9 cellular contexts compared by ENCODE assay signal in genomic region chr13:111184685-111185401, GRCh38.
DNase-seq lines count a peak whose midpoint lies in the region; ATAC-seq and TF ChIP-seq lines count a peak whose summit lies in the region.
"Had no signal": no experiment of that assay in that cellular context is flagged by ENCODE, and none has a peak within 500 bp of the region (broad histone marks: within the 10 kb centered on the region; RNA-seq: fewer than 3 reads in every experiment).

No MANE protein-coding gene starts in this region.

- intact Hi-C loops in left colon (cut with DNase I, micrococcal nuclease), result no loop called here
- intact Hi-C loops in vagina (cut with DNase I), result no loop called here

- H3K9me3 ChIP-seq in vagina, result no peaks in the 10 kb centered on the region

- H3K36me3 Mint-ChIP-seq in GM23338 (ENCODE audit: low read depth), result peaks cover 18% of the 10 kb centered on the region

- H3K4me2 ChIP-seq in GM23338, result no peak overlapping the region

- 0 out of 2 replicates have a peak, but pooled peaks cover 8% of the 10 kb centered on the region for H3K9me2 ChIP-seq in GM23338 (ENCODE audit: insufficient read depth)

- H3K27ac ChIP-seq in vagina, result peak overlapping the region; percentile 51
- H3K27ac ChIP-seq in GM23338 (ENCODE audit: low read depth), result no peak overlapping the region
- H3K27ac ChIP-seq: HL-60 had no signal

- H3K79me2 ChIP-seq in GM23338 (replicated peaks; ENCODE audit: insufficient read depth), result peaks cover 100% of the 10 kb centered on the region

- TF ChIP-seq POLR2A in vagina (IDR thresholded peaks at IDR 0.05), result no peak

- no peaks in the 10 kb centered on the region for H3K27me3 ChIP-seq in vagina
- H3K27me3 ChIP-seq in GM23338 (ENCODE audit: insufficient read depth), result no peaks in the 10 kb centered on the region

- peaks cover 51% of the 10 kb centered on the region for H3K4me1 Mint-ChIP-seq in GM23338

- TF ChIP-seq CTCF in vagina (IDR thresholded peaks at IDR 0.05) (no peak), foreskin fibroblast (IDR thresholded peaks at IDR 0.05; ENCODE audit: low read depth, low read length) (no peak), GM23338 (conservative IDR thresholded peaks at IDR 0.05; ENCODE audit: low read depth in 2 of 2) (no peak)

- DNase-seq in DMS153 treated with DMSO at 0.1 percent for 48 hours (lab: John Stamatoyannopoulos, UW; ENCODE audit: unreplicated experiment) (peak; percentile 57), left colon (peak in 1 of 2 donors; percentile 35), vagina (ENCODE audit: extremely low spot score in 2 of 2) (no peak), foreskin fibroblast (no peak), GM23338 (ENCODE audit: low spot score) (no peak)
- peak; percentile 38 for DNase-seq in activated CD8-positive, alpha-beta memory T cell treated with anti-CD3 and anti-CD28 coated beads, Interleukin-2, amount 50 U/mL, for 4 hours

- ATAC-seq in GM19324 (IDR thresholded peaks at IDR 0.05; ENCODE audit: low FRiP score, unreplicated experiment) (peak; percentile 93), HG03280 (IDR thresholded peaks at IDR 0.05; ENCODE audit: unreplicated experiment) (peak; percentile 87), left colon (peak; percentile 34), GM23338 (no peak)

- peaks cover 68% of the 10 kb centered on the region for H4K20me1 ChIP-seq in GM23338 (replicated peaks; ENCODE audit: insufficient read depth)

- H3K4me1 ChIP-seq in vagina, result peaks cover 67% of the 10 kb centered on the region
- H3K4me1 ChIP-seq in GM23338 (ENCODE audit: insufficient read depth), result peaks cover 18% of the 10 kb centered on the region

- H3K4me3 Mint-ChIP-seq in GM23338, result no peak overlapping the region

- peaks cover 12% of the 10 kb centered on the region for H3K27me3 Mint-ChIP-seq in GM23338 (ENCODE audit: insufficient read depth, low read depth, poor library complexity)

- no peaks in the 10 kb centered on the region for H3F3A ChIP-seq in GM23338 (replicated peaks; ENCODE audit: low read depth)

- H3K36me3 ChIP-seq in vagina, result no peaks in the 10 kb centered on the region
- H3K36me3 ChIP-seq in GM23338 (ENCODE audit: insufficient read depth), result no peaks in the 10 kb centered on the region

- H2AFZ ChIP-seq in GM23338, result no peak overlapping the region

- no peak overlapping the region for H3K27ac Mint-ChIP-seq in GM23338

- H3K9me3 Mint-ChIP-seq in GM23338, result peaks cover 5% of the 10 kb centered on the region; the same call in 1 of the 3 replicates

- no peak overlapping the region for H3K4me3 ChIP-seq in vagina
- H3K4me3 ChIP-seq in foreskin fibroblast (ENCODE audit: low read depth in 1 of 2, low read length in 2 of 2), result no peak overlapping the region
- no peak overlapping the region for H3K4me3 ChIP-seq in GM23338

TF ChIP-seq in GM23338, 12 proteins besides CTCF, POLR2A, EP300 and RAD21 (continues in another document):
- TF ChIP-seq CREB1 (CRISPR knock-in tag; IDR thresholded peaks at IDR 0.05; ENCODE audit: low read depth) (no peak), STAT1 (IDR thresholded peaks at IDR 0.05; ENCODE audit: unreplicated experiment) (no peak), EZH2phosphoT487 (IDR thresholded peaks at IDR 0.05; ENCODE audit: unreplicated experiment) (no peak), JUNB (IDR thresholded peaks at IDR 0.05; ENCODE audit: unreplicated experiment) (no peak), EZH2 (IDR thresholded peaks at IDR 0.05; ENCODE audit: low read depth, unreplicated experiment) (no peak), ZNF331 (CRISPR knock-in tag; IDR thresholded peaks at IDR 0.05; ENCODE audit: low read depth) (no peak)
- TF ChIP-seq, protein P1, sequence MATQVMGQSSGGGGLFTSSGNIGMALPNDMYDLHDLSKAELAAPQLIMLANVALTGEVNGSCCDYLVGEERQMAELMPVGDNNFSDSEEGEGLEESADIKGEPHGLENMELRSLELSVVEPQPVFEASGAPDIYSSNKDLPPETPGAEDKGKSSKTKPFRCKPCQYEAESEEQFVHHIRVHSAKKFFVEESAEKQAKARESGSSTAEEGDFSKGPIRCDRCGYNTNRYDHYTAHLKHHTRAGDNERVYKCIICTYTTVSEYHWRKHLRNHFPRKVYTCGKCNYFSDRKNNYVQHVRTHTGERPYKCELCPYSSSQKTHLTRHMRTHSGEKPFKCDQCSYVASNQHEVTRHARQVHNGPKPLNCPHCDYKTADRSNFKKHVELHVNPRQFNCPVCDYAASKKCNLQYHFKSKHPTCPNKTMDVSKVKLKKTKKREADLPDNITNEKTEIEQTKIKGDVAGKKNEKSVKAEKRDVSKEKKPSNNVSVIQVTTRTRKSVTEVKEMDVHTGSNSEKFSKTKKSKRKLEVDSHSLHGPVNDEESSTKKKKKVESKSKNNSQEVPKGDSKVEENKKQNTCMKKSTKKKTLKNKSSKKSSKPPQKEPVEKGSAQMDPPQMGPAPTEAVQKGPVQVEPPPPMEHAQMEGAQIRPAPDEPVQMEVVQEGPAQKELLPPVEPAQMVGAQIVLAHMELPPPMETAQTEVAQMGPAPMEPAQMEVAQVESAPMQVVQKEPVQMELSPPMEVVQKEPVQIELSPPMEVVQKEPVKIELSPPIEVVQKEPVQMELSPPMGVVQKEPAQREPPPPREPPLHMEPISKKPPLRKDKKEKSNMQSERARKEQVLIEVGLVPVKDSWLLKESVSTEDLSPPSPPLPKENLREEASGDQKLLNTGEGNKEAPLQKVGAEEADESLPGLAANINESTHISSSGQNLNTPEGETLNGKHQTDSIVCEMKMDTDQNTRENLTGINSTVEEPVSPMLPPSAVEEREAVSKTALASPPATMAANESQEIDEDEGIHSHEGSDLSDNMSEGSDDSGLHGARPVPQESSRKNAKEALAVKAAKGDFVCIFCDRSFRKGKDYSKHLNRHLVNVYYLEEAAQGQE (IDR thresholded peaks at IDR 0.05; ENCODE audit: unreplicated experiment), result no peak
- TF ChIP-seq, protein P2, sequence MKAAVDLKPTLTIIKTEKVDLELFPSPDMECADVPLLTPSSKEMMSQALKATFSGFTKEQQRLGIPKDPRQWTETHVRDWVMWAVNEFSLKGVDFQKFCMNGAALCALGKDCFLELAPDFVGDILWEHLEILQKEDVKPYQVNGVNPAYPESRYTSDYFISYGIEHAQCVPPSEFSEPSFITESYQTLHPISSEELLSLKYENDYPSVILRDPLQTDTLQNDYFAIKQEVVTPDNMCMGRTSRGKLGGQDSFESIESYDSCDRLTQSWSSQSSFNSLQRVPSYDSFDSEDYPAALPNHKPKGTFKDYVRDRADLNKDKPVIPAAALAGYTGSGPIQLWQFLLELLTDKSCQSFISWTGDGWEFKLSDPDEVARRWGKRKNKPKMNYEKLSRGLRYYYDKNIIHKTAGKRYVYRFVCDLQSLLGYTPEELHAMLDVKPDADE (IDR thresholded peaks at IDR 0.05), result no peak
- TF ChIP-seq, protein P3, sequence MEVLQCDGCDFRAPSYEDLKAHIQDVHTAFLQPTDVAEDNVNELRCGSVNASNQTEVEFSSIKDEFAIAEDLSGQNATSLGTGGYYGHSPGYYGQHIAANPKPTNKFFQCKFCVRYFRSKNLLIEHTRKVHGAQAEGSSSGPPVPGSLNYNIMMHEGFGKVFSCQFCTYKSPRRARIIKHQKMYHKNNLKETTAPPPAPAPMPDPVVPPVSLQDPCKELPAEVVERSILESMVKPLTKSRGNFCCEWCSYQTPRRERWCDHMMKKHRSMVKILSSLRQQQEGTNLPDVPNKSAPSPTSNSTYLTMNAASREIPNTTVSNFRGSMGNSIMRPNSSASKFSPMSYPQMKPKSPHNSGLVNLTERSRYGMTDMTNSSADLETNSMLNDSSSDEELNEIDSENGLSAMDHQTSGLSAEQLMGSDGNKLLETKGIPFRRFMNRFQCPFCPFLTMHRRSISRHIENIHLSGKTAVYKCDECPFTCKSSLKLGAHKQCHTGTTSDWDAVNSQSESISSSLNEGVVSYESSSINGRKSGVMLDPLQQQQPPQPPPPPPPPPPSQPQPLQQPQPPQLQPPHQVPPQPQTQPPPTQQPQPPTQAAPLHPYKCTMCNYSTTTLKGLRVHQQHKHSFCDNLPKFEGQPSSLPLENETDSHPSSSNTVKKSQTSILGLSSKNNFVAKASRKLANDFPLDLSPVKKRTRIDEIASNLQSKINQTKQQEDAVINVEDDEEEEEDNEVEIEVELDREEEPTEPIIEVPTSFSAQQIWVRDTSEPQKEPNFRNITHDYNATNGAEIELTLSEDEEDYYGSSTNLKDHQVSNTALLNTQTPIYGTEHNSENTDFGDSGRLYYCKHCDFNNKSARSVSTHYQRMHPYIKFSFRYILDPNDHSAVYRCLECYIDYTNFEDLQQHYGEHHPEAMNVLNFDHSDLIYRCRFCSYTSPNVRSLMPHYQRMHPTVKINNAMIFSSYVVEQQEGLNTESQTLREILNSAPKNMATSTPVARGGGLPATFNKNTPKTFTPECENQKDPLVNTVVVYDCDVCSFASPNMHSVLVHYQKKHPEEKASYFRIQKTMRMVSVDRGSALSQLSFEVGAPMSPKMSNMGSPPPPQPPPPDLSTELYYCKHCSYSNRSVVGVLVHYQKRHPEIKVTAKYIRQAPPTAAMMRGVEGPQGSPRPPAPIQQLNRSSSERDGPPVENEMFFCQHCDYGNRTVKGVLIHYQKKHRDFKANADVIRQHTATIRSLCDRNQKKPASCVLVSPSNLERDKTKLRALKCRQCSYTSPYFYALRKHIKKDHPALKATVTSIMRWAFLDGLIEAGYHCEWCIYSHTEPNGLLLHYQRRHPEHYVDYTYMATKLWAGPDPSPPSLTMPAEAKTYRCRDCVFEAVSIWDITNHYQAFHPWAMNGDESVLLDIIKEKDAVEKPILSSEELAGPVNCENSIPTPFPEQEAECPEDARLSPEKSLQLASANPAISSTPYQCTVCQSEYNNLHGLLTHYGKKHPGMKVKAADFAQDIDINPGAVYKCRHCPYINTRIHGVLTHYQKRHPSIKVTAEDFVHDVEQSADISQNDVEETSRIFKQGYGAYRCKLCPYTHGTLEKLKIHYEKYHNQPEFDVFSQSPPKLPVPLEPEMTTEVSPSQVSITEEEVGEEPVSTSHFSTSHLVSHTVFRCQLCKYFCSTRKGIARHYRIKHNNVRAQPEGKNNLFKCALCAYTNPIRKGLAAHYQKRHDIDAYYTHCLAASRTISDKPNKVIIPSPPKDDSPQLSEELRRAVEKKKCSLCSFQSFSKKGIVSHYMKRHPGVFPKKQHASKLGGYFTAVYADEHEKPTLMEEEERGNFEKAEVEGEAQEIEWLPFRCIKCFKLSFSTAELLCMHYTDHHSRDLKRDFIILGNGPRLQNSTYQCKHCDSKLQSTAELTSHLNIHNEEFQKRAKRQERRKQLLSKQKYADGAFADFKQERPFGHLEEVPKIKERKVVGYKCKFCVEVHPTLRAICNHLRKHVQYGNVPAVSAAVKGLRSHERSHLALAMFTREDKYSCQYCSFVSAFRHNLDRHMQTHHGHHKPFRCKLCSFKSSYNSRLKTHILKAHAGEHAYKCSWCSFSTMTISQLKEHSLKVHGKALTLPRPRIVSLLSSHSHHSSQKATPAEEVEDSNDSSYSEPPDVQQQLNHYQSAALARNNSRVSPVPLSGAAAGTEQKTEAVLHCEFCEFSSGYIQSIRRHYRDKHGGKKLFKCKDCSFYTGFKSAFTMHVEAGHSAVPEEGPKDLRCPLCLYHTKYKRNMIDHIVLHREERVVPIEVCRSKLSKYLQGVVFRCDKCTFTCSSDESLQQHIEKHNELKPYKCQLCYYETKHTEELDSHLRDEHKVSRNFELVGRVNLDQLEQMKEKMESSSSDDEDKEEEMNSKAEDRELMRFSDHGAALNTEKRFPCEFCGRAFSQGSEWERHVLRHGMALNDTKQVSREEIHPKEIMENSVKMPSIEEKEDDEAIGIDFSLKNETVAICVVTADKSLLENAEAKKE (CRISPR knock-in tag; IDR thresholded peaks at IDR 0.05), result no peak

Comparison
In these comparisons a context has a peak if more than half of its experiments do, and no peak if none do; other contexts are left out.
1. DNase-seq: peak in DMS153 treated with DMSO at 0.1 percent for 48 hours (single experiment) and activated CD8-positive, alpha-beta memory T cell treated with anti-CD3 and anti-CD28 coated beads, Interleukin-2, amount 50 U/mL, for 4 hours (single experiment); none in vagina (0 of 2), foreskin fibroblast (0 of 2) and GM23338 (single experiment).